8 cellular contexts compared by ENCODE assay signal in the genomic region with DNA sequence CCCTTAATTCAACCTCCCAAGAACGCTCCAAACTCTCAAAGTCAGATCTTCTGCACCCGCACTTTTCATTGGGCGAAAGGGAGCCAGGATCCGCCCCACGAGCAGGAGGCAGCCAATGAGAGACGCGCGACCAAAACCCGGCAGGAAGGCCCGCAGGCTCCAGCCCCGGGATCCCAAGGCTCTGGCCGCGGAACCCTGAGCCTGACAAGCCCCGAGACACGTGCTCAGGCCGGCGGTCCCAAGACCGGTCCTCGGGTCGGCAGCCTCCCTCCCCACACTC. TPM values are rescaled to one million over a fixed set of nuclear protein-coding genes. Genes with fewer than 3 reads are reported as not detected.
DNase-seq lines count a peak whose midpoint lies in the region; ATAC-seq and TF ChIP-seq lines count a peak whose summit lies in the region.

No MANE protein-coding gene starts in this region.

- H3K4me3 Mint-ChIP-seq in stimulated activated naive CD8-positive, alpha-beta T cell treated with anti-CD3 and anti-CD28 coated beads, Interleukin-15, amount 100 ng/mL, for 72 hours, result peak overlapping the region; percentile 94 to 96

- peaks cover 68% of the 10 kb centered on the region for H3K79me2 ChIP-seq in Karpas-422 (ENCODE audit: low read length)
- peaks cover 13% of the 10 kb centered on the region for H3K79me2 ChIP-seq in neural cell (replicated peaks; ENCODE audit: insufficient read depth, low read length)

- peaks cover 35% of the 10 kb centered on the region for H3K4me1 Mint-ChIP-seq in stimulated activated naive CD8-positive, alpha-beta T cell treated with anti-CD3 and anti-CD28 coated beads, Interleukin-15, amount 100 ng/mL, for 72 hours

- peaks cover 24% of the 10 kb centered on the region for H3K36me3 ChIP-seq in Karpas-422 (ENCODE audit: insufficient read depth, low read length)
- H3K36me3 ChIP-seq in RWPE2 (ENCODE audit: low read depth), result peaks cover 45% of the 10 kb centered on the region
- H3K36me3 ChIP-seq in neural cell (ENCODE audit: insufficient read depth, low read length), result no peaks in the 10 kb centered on the region

- H3K27me3 ChIP-seq in Karpas-422 (ENCODE audit: low read length) (no peaks in the 10 kb centered on the region), RWPE2 (ENCODE audit: insufficient read depth, poor library complexity, severe bottlenecking) (no peaks in the 10 kb centered on the region), neural cell (ENCODE audit: insufficient read depth, low read depth, low read length) (no peaks in the 10 kb centered on the region)

- H3K9me3 ChIP-seq in Karpas-422 (ENCODE audit: low read length) (no peaks in the 10 kb centered on the region), RWPE2 (ENCODE audit: severe bottlenecking) (no peaks in the 10 kb centered on the region), neural cell (ENCODE audit: low read length) (no peaks in the 10 kb centered on the region)

- H2AFZ ChIP-seq in Karpas-422 (ENCODE audit: low read length) (peak overlapping the region; percentile 51; the same call in 1 of the 2 replicates), neural cell (ENCODE audit: low read depth, low read length) (peak overlapping the region; percentile 80)

- H3K9ac ChIP-seq in Karpas-422 (ENCODE audit: low read length) (peak overlapping the region; percentile 96), neural cell (ENCODE audit: low read length) (peak overlapping the region; percentile 83)

- DNase-seq in Daoy (ENCODE audit: low read depth) (peak; percentile 96), Karpas-422 (peak; percentile 96), RWPE2 (ENCODE audit: low spot score) (peak; percentile 91), fibroblast of the conjunctiva (ENCODE audit: low read depth) (peak; percentile 83)
- peak; percentile 84 for DNase-seq in activated effector memory CD4-positive, alpha-beta T cell treated with Interleukin-2 at 50 U/mL for 16 hours
- peak; percentile 89 to 91 for DNase-seq in stimulated activated naive CD8-positive, alpha-beta T cell treated with anti-CD3 and anti-CD28 coated beads, Interleukin-15, amount 100 ng/mL, for 72 hours

- peak overlapping the region; percentile 92 for H3K4me3 ChIP-seq in Karpas-422 (ENCODE audit: low read length)
- peak overlapping the region; percentile 87 for H3K4me3 ChIP-seq in RWPE2 (ENCODE audit: severe bottlenecking)
- peak overlapping the region; percentile 90 for H3K4me3 ChIP-seq in neural cell (ENCODE audit: low read length)

- H3K9me2 ChIP-seq in Karpas-422 (replicated peaks; ENCODE audit: insufficient read depth, low read length), result no peaks in the 10 kb centered on the region
- no peaks in the 10 kb centered on the region for H3K9me2 ChIP-seq in neural cell (ENCODE audit: insufficient read depth, low read length)

- H3K27ac ChIP-seq in Karpas-422 (ENCODE audit: low read length) (peak overlapping the region; percentile 85), RWPE2 (ENCODE audit: poor library complexity, severe bottlenecking) (peak overlapping the region; percentile 81), neural cell (ENCODE audit: low read length) (peak overlapping the region; percentile 77)

- no peak for TF ChIP-seq EP300 in neural cell (conservative IDR thresholded peaks at IDR 0.05; ENCODE audit: poor library complexity, severe bottlenecking)

- H4K20me1 ChIP-seq in Karpas-422 (ENCODE audit: insufficient read depth, low read depth, low read length), result peaks cover 9% of the 10 kb centered on the region; the same call in 1 of the 2 replicates
- no peaks in the 10 kb centered on the region for H4K20me1 ChIP-seq in neural cell (ENCODE audit: insufficient read depth)

- TF ChIP-seq CTCF in RWPE2 (IDR thresholded peaks at IDR 0.05; ENCODE audit: poor library complexity, severe bottlenecking) (no peak), neural cell (IDR thresholded peaks at IDR 0.05; ENCODE audit: poor library complexity, severe bottlenecking) (no peak)

- H3K4me1 ChIP-seq in Karpas-422 (ENCODE audit: low read length), result peaks cover 32% of the 10 kb centered on the region
- peaks cover 3% of the 10 kb centered on the region for H3K4me1 ChIP-seq in RWPE2 (ENCODE audit: insufficient read depth, poor library complexity, severe bottlenecking)

- TF ChIP-seq RAD21 in neural cell (conservative IDR thresholded peaks at IDR 0.05), result no peak

- no peaks in the 10 kb centered on the region for H3K9me3 Mint-ChIP-seq in stimulated activated naive CD8-positive, alpha-beta T cell treated with anti-CD3 and anti-CD28 coated beads, Interleukin-15, amount 100 ng/mL, for 72 hours

- peak overlapping the region; percentile 82 for H3K4me2 ChIP-seq in Karpas-422 (ENCODE audit: low read depth, low read length, poor library complexity, severe bottlenecking)
- H3K4me2 ChIP-seq in neural cell (ENCODE audit: low read length), result no peak overlapping the region

- no peaks in the 10 kb centered on the region for H3K27me3 Mint-ChIP-seq in stimulated activated naive CD8-positive, alpha-beta T cell treated with anti-CD3 and anti-CD28 coated beads, Interleukin-15, amount 100 ng/mL, for 72 hours

- ATAC-seq in GM21786 (IDR thresholded peaks at IDR 0.05; ENCODE audit: unreplicated experiment) (peak; percentile 86), RWPE2 (ENCODE audit: low read depth) (peak; percentile 88)
- ATAC-seq in stimulated activated naive CD8-positive, alpha-beta T cell treated with anti-CD3 and anti-CD28 coated beads, Interleukin-15, amount 100 ng/mL, for 72 hours, result peak; percentile 90

- H3F3A ChIP-seq in neural cell (ENCODE audit: insufficient read depth, low read length, poor library complexity, severe bottlenecking), result no peaks in the 10 kb centered on the region

- H3K27ac Mint-ChIP-seq in stimulated activated naive CD8-positive, alpha-beta T cell treated with anti-CD3 and anti-CD28 coated beads, Interleukin-15, amount 100 ng/mL, for 72 hours, result peak overlapping the region; percentile 97 to 99

TF ChIP-seq in neural cell, 6 proteins besides CTCF, POLR2A, EP300 and RAD21:
- no peak for TF ChIP-seq POLR2AphosphoS5 (IDR thresholded peaks at IDR 0.05)
- no peak for TF ChIP-seq EZH2 (IDR thresholded peaks at IDR 0.05; ENCODE audit: borderline replicate concordance, insufficient read depth, low read length, poor library complexity, severe bottlenecking)

RNA-seq across cellular contexts. Expression of a gene that starts 0.4 kb away (rescaled TPM):
- total RNA-seq in Daoy (2014; rRNA removed; shearing (Covaris generic)), result 60.1 and 78.5 TPM in 2 replicates
- 28.2 and 81.5 TPM in 2 replicates for total RNA-seq in Karpas-422 (2014; rRNA removed; shearing (Covaris generic); ENCODE audit: low replicate concordance)
- 52.2 and 63.3 TPM in 2 replicates for polyA plus RNA-seq in neural cell
- 26.1 and 28.0 TPM in 2 replicates for polyA minus RNA-seq in neural cell

RNA-seq across cellular contexts. Expression of a gene that starts 0.7 kb away (rescaled TPM):
- total RNA-seq in Daoy (2014; rRNA removed; shearing (Covaris generic)), result 26.0 and 31.8 TPM in 2 replicates
- 34.3 and 47.3 TPM in 2 replicates for total RNA-seq in Karpas-422 (2014; rRNA removed; shearing (Covaris generic); ENCODE audit: low replicate concordance)
- polyA plus RNA-seq in neural cell, result 22.8 and 23.3 TPM in 2 replicates
- 21.4 and 23.9 TPM in 2 replicates for polyA minus RNA-seq in neural cell

RNA-seq across cellular contexts. Expression of a gene that starts 35.3 kb away (rescaled TPM):
- not detected in 2 replicates for total RNA-seq in Daoy (2014; rRNA removed; shearing (Covaris generic))
- total RNA-seq in Karpas-422 (2014; rRNA removed; shearing (Covaris generic); ENCODE audit: low replicate concordance), result not detected in 2 replicates
- not detected in 2 replicates for polyA plus RNA-seq in neural cell
- polyA minus RNA-seq in neural cell, result not detected in 2 replicates

RNA-seq across cellular contexts. Expression of a gene that starts 36.4 kb away (rescaled TPM):
- total RNA-seq in Daoy (2014; rRNA removed; shearing (Covaris generic)), result 8.5 and 10.4 TPM in 2 replicates
- 43.9 and 46.4 TPM in 2 replicates for total RNA-seq in Karpas-422 (2014; rRNA removed; shearing (Covaris generic); ENCODE audit: low replicate concordance)
- polyA plus RNA-seq in neural cell, result 3.8 and 4.0 TPM in 2 replicates
- polyA minus RNA-seq in neural cell, result 2.2 and 2.3 TPM in 2 replicates

RNA-seq across cellular contexts. Expression of a gene that starts 49.3 kb away (rescaled TPM):
- 0.06 TPM in 1 of 2 replicates, not detected in the other for total RNA-seq in Daoy (2014; rRNA removed; shearing (Covaris generic))
- total RNA-seq in Karpas-422 (2014; rRNA removed; shearing (Covaris generic); ENCODE audit: low replicate concordance), result 3.3 and 3.4 TPM in 2 replicates
- 0.14 and 0.15 TPM in 2 replicates for polyA plus RNA-seq in neural cell
- not detected in 2 replicates for polyA minus RNA-seq in neural cell

Comparison
In these comparisons a context has a peak if more than half of its experiments do, and no peak if none do; other contexts are left out.
1. Peak in every context shown above with its lines: DNase-seq, ATAC-seq, H3K4me3 ChIP-seq and H3K27ac ChIP-seq.